Comparison of ENCODE assay signal across 11 cellular contexts in genomic region chr17:8955560-8955959, GRCh38. TPM values are rescaled to one million over a fixed set of nuclear protein-coding genes. Genes with fewer than 3 reads are reported as not detected.
DNase-seq lines count a peak whose midpoint lies in the region; ATAC-seq and TF ChIP-seq lines count a peak whose summit lies in the region.
"Had no signal": no experiment of that assay in that cellular context is flagged by ENCODE, and none has a peak within 500 bp of the region (broad histone marks: within the 10 kb centered on the region; RNA-seq: fewer than 3 reads in every experiment).

No MANE protein-coding gene starts in this region.

- no peak overlapping the region for H3K27ac ChIP-seq in BLaER1
- peak overlapping the region; percentile 69 for H3K27ac ChIP-seq in HL-60 (replicated peaks)
- H3K27ac ChIP-seq in lung (ENCODE audit: low read depth in 1 of 2, low read length in 1 of 2): peak overlapping the region in 1 of 2 donors; percentile 61

- H3K9me3 ChIP-seq in BLaER1 (peaks cover 7% of the 10 kb centered on the region; the same call in 1 of the 2 replicates), lung (ENCODE audit: control insufficient read depth in 2 of 2, insufficient read depth in 1 of 2, low read length in 1 of 2) (peaks cover 0 to 2% of the 10 kb centered on the region in 2 donors)

- DNase-seq in HL-60 (ENCODE audit: low read depth in 1 of 2, low spot score in 1 of 2) (peak in 1 of 2 experiments; percentile 74), lung (ENCODE audit: low spot score) (no peak), NCI-H2196 treated with DMSO at 0.1 percent for 48 hours (lab: John Stamatoyannopoulos, UW; ENCODE audit: unreplicated experiment) (no peak), NCI-H526 treated with DMSO at 0.1 percent for 48 hours (lab: John Stamatoyannopoulos, UW) (no peak)
- no peak for DNase-seq in effector CD8-positive, alpha-beta T cell (lab: John Stamatoyannopoulos, UW)
- DNase-seq: NCI-H1092, NCI-H526 had no signal

- H3K4me3 ChIP-seq in BLaER1 (no peak overlapping the region), HL-60 (replicated peaks; ENCODE audit: insufficient read depth, low read length) (no peak overlapping the region), lung (no peak overlapping the region)

- H3K27ac Mint-ChIP-seq in activated T-helper 17 cell treated with anti-CD3 and anti-CD28 coated beads, Interleukin-2, amount 50 U/mL, for 72 hours: peak overlapping the region; percentile 82

- no peaks in the 10 kb centered on the region for H3K27me3 ChIP-seq in BLaER1
- no peaks in the 10 kb centered on the region for H3K27me3 ChIP-seq in HL-60 (ENCODE audit: insufficient read depth, poor library complexity, severe bottlenecking)
- H3K27me3 ChIP-seq in lung (ENCODE audit: control insufficient read depth, insufficient read depth): no peaks in the 10 kb centered on the region

- H3K4me1 ChIP-seq in BLaER1: peaks cover 58% of the 10 kb centered on the region
- peaks cover 0 to 4% of the 10 kb centered on the region in 2 donors for H3K4me1 ChIP-seq in lung (ENCODE audit: control insufficient read depth in 2 of 2, insufficient read depth in 2 of 2, low read length in 2 of 2)

- H3K4me1 Mint-ChIP-seq in activated T-helper 17 cell treated with anti-CD3 and anti-CD28 coated beads, Interleukin-2, amount 50 U/mL, for 72 hours: peaks cover 77% of the 10 kb centered on the region

- 29 to 62% methylated on average over 4 of the region's 4 CpGs for WGBS in lung, 2 donors

- H3K9me3 Mint-ChIP-seq in activated T-helper 17 cell treated with anti-CD3 and anti-CD28 coated beads, Interleukin-2, amount 50 U/mL, for 72 hours: no peaks in the 10 kb centered on the region

- peak overlapping the region; percentile 57 for H3K4me3 Mint-ChIP-seq in activated T-helper 17 cell treated with anti-CD3 and anti-CD28 coated beads, Interleukin-2, amount 50 U/mL, for 72 hours

- H3K27me3 Mint-ChIP-seq in activated T-helper 17 cell treated with anti-CD3 and anti-CD28 coated beads, Interleukin-2, amount 50 U/mL, for 72 hours: no peaks in the 10 kb centered on the region

- peaks cover 84% of the 10 kb centered on the region for H3K36me3 Mint-ChIP-seq in activated T-helper 17 cell treated with anti-CD3 and anti-CD28 coated beads, Interleukin-2, amount 50 U/mL, for 72 hours (ENCODE audit: low read depth)

- TF ChIP-seq CTCF in HL-60 (IDR thresholded peaks at IDR 0.05; ENCODE audit: insufficient read depth, low read length) (no peak), lung (IDR thresholded peaks at IDR 0.05; ENCODE audit: control extremely low read depth, extremely low read depth) (no peak)

- H3K4me2 ChIP-seq in BLaER1: peak overlapping the region; percentile 73

- H3K9ac ChIP-seq in BLaER1: no peak overlapping the region

- no peaks in the 10 kb centered on the region for H3K36me3 ChIP-seq in BLaER1
- H3K36me3 ChIP-seq in lung (ENCODE audit: control insufficient read depth in 2 of 2, insufficient read depth in 2 of 2, low read length in 2 of 2): no peaks in the 10 kb centered on the region

- no peak for ATAC-seq in activated T-helper 17 cell treated with anti-CD3 and anti-CD28 coated beads, Interleukin-2, amount 50 U/mL, for 72 hours (replicated peaks)
- ATAC-seq in lung (ENCODE audit: insufficient read depth, low FRiP score): peak; percentile 36
- no peak for ATAC-seq in HG03135 (IDR thresholded peaks at IDR 0.05; ENCODE audit: unreplicated experiment)

- peaks cover 48% of the 10 kb centered on the region; the same call in 1 of the 2 replicates for H4K20me1 ChIP-seq in BLaER1

RNA-seq across cellular contexts. Expression of gene PIK3R5, which starts 9.9 kb away (rescaled TPM):
- total RNA-seq in activated T-helper 17 cell treated with anti-CD3 and anti-CD28 coated beads, Interleukin-2, amount 50 U/mL, for 72 hours: 10 to 100 TPM; 47.2 to 78.6 TPM
- 10 to 100 TPM; 14.6 to 55.3 TPM for total RNA-seq in lung
- polyA plus RNA-seq in lung: 10 to 100 TPM; 11.7 to 70.9 TPM
- total RNA-seq: fibroblast of lung had no signal
